ENCODE assay signal across 1 cellular context in genomic region chr6:90350689-90351554, GRCh38.
TF ChIP-seq lines count a peak whose summit lies in the region.

No MANE protein-coding gene starts in this region.

TF ChIP-seq in K562, 482 proteins besides CTCF, POLR2A, EP300 and RAD21 (continued from another document and continues in another):
- peak; percentile 89 for TF ChIP-seq ATF3 (IDR thresholded peaks at IDR 0.05)
- no peak for TF ChIP-seq ATF3 (CRISPR knock-in tag; conservative IDR thresholded peaks at IDR 0.05)
- no peak for TF ChIP-seq HNRNPH1 (optimal IDR thresholded peaks at IDR 0.05; ENCODE audit: low read depth, low read length)
- peak; percentile 48 to 58; a peak in 1 of 4 replicates for TF ChIP-seq TRIM24 (IDR thresholded peaks at IDR 0.05)
- peak; percentile 60 for TF ChIP-seq MEIS2 (IDR thresholded peaks at IDR 0.05; ENCODE audit: partially characterized antibody)
- no peak for TF ChIP-seq ZFP30 (CRISPR knock-in tag; IDR thresholded peaks at IDR 0.05; ENCODE audit: borderline replicate concordance)
- TF ChIP-seq, protein P1, sequence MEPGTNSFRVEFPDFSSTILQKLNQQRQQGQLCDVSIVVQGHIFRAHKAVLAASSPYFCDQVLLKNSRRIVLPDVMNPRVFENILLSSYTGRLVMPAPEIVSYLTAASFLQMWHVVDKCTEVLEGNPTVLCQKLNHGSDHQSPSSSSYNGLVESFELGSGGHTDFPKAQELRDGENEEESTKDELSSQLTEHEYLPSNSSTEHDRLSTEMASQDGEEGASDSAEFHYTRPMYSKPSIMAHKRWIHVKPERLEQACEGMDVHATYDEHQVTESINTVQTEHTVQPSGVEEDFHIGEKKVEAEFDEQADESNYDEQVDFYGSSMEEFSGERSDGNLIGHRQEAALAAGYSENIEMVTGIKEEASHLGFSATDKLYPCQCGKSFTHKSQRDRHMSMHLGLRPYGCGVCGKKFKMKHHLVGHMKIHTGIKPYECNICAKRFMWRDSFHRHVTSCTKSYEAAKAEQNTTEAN (CRISPR knock-in tag; IDR thresholded peaks at IDR 0.05) = no peak
- peak; percentile 85; the same call in 1 of the 2 replicates for TF ChIP-seq SPI1 (IDR thresholded peaks at IDR 0.05; ENCODE audit: borderline replicate concordance, low read depth, low read length)
- peak; percentile 42; the same call in 1 of the 2 replicates for TF ChIP-seq ZEB2 (IDR thresholded peaks at IDR 0.05)
- 0 out of 2 replicates have a peak, but pooled peaks have one; percentile 12 for TF ChIP-seq MTA2 (IDR thresholded peaks at IDR 0.05; ENCODE audit: low read depth)
- TF ChIP-seq, protein P2, sequence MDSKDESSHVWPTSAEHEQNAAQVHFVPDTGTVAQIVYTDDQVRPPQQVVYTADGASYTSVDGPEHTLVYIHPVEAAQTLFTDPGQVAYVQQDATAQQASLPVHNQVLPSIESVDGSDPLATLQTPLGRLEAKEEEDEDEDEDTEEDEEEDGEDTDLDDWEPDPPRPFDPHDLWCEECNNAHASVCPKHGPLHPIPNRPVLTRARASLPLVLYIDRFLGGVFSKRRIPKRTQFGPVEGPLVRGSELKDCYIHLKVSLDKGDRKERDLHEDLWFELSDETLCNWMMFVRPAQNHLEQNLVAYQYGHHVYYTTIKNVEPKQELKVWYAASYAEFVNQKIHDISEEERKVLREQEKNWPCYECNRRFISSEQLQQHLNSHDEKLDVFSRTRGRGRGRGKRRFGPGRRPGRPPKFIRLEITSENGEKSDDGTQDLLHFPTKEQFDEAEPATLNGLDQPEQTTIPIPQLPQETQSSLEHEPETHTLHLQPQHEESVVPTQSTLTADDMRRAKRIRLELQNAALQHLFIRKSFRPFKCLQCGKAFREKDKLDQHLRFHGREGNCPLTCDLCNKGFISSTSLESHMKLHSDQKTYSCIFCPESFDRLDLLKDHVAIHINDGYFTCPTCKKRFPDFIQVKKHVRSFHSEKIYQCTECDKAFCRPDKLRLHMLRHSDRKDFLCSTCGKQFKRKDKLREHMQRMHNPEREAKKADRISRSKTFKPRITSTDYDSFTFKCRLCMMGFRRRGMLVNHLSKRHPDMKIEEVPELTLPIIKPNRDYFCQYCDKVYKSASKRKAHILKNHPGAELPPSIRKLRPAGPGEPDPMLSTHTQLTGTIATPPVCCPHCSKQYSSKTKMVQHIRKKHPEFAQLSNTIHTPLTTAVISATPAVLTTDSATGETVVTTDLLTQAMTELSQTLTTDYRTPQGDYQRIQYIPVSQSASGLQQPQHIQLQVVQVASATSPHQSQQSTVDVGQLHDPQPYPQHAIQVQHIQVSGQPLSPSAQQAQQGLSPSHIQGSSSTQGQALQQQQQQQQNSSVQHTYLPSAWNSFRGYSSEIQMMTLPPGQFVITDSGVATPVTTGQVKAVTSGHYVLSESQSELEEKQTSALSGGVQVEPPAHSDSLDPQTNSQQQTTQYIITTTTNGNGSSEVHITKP (IDR thresholded peaks at IDR 0.05; ENCODE audit: partially characterized antibody) = no peak
- peak; percentile 36; the same call in 1 of the 2 replicates for TF ChIP-seq TARDBP (IDR thresholded peaks at IDR 0.05)
- no peak for TF ChIP-seq POLR3G (IDR thresholded peaks at IDR 0.05; ENCODE audit: extremely low read depth, insufficient read length, insufficient replicate concordance)
- no peak for TF ChIP-seq ZNF395 (CRISPR knock-in tag; IDR thresholded peaks at IDR 0.05)
- peak; percentile 41; the same call in 1 of the 2 replicates for TF ChIP-seq NCOA1 (IDR thresholded peaks at IDR 0.05; ENCODE audit: low read depth)
- peak; percentile 62; the same call in 1 of the 2 replicates for TF ChIP-seq SOX6 (IDR thresholded peaks at IDR 0.05)
- no peak for TF ChIP-seq ZNF609 (CRISPR knock-in tag; IDR thresholded peaks at IDR 0.05; ENCODE audit: borderline replicate concordance)
- TF ChIP-seq VEZF1 (CRISPR knock-in tag; IDR thresholded peaks at IDR 0.05) = peak; percentile 77
- TF ChIP-seq ATF7 (IDR thresholded peaks at IDR 0.05) = peak; percentile 91
- TF ChIP-seq CTBP1 (IDR thresholded peaks at IDR 0.05; ENCODE audit: borderline replicate concordance) = peak; percentile 67; the same call in 1 of the 2 replicates
- TF ChIP-seq, protein P3, sequence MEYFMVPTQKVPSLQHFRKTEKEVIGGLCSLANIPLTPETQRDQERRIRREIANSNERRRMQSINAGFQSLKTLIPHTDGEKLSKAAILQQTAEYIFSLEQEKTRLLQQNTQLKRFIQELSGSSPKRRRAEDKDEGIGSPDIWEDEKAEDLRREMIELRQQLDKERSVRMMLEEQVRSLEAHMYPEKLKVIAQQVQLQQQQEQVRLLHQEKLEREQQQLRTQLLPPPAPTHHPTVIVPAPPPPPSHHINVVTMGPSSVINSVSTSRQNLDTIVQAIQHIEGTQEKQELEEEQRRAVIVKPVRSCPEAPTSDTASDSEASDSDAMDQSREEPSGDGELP (CRISPR knock-in tag; IDR thresholded peaks at IDR 0.05; ENCODE audit: borderline replicate concordance) = no peak
- TF ChIP-seq, protein P4, sequence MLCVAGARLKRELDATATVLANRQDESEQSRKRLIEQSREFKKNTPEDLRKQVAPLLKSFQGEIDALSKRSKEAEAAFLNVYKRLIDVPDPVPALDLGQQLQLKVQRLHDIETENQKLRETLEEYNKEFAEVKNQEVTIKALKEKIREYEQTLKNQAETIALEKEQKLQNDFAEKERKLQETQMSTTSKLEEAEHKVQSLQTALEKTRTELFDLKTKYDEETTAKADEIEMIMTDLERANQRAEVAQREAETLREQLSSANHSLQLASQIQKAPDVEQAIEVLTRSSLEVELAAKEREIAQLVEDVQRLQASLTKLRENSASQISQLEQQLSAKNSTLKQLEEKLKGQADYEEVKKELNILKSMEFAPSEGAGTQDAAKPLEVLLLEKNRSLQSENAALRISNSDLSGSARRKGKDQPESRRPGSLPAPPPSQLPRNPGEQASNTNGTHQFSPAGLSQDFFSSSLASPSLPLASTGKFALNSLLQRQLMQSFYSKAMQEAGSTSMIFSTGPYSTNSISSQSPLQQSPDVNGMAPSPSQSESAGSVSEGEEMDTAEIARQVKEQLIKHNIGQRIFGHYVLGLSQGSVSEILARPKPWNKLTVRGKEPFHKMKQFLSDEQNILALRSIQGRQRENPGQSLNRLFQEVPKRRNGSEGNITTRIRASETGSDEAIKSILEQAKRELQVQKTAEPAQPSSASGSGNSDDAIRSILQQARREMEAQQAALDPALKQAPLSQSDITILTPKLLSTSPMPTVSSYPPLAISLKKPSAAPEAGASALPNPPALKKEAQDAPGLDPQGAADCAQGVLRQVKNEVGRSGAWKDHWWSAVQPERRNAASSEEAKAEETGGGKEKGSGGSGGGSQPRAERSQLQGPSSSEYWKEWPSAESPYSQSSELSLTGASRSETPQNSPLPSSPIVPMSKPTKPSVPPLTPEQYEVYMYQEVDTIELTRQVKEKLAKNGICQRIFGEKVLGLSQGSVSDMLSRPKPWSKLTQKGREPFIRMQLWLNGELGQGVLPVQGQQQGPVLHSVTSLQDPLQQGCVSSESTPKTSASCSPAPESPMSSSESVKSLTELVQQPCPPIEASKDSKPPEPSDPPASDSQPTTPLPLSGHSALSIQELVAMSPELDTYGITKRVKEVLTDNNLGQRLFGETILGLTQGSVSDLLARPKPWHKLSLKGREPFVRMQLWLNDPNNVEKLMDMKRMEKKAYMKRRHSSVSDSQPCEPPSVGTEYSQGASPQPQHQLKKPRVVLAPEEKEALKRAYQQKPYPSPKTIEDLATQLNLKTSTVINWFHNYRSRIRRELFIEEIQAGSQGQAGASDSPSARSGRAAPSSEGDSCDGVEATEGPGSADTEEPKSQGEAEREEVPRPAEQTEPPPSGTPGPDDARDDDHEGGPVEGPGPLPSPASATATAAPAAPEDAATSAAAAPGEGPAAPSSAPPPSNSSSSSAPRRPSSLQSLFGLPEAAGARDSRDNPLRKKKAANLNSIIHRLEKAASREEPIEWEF (CRISPR knock-in tag; IDR thresholded peaks at IDR 0.05) = no peak
- TF ChIP-seq, protein P5, sequence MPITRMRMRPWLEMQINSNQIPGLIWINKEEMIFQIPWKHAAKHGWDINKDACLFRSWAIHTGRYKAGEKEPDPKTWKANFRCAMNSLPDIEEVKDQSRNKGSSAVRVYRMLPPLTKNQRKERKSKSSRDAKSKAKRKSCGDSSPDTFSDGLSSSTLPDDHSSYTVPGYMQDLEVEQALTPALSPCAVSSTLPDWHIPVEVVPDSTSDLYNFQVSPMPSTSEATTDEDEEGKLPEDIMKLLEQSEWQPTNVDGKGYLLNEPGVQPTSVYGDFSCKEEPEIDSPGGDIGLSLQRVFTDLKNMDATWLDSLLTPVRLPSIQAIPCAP (CRISPR knock-in tag; IDR thresholded peaks at IDR 0.05; ENCODE audit: borderline replicate concordance) = no peak
- no peak for TF ChIP-seq MYBL2 (IDR thresholded peaks at IDR 0.05; ENCODE audit: low read depth)
- TF ChIP-seq MYBL2 (CRISPR knock-in tag; IDR thresholded peaks at IDR 0.05; ENCODE audit: borderline replicate concordance) = no peak
- TF ChIP-seq EZH2 (IDR thresholded peaks at IDR 0.05; ENCODE audit: borderline replicate concordance, low read depth, low read length) = no peak
- peak; percentile 78 for TF ChIP-seq L3MBTL2 (IDR thresholded peaks at IDR 0.05)
- TF ChIP-seq ARID2 (IDR thresholded peaks at IDR 0.05) = no peak
- TF ChIP-seq EP400 (IDR thresholded peaks at IDR 0.05) = peak; percentile 19; the same call in 1 of the 2 replicates
- TF ChIP-seq GATA2 (CRISPR knock-in tag; IDR thresholded peaks at IDR 0.05) = peak; percentile 83
- peak; percentile 64 for TF ChIP-seq CREM (IDR thresholded peaks at IDR 0.05; ENCODE audit: low read depth)
- TF ChIP-seq ELK3 (CRISPR knock-in tag; IDR thresholded peaks at IDR 0.05) = no peak
- peak in 1 of 2 experiments; percentile 56; a peak in 1 of 4 replicates for TF ChIP-seq FOXK2 (conservative IDR thresholded peaks at IDR 0.05 in 1 of 2, IDR thresholded peaks at IDR 0.05 in 1 of 2; ENCODE audit: low read depth in 2 of 2)
- no peak for TF ChIP-seq FOXP1 (CRISPR knock-in tag; IDR thresholded peaks at IDR 0.05)
